21 cellular contexts compared by ENCODE assay signal in genomic region chr2:73053316-73054114, GRCh38. TPM values are rescaled to one million over a fixed set of nuclear protein-coding genes. Genes with fewer than 3 reads are reported as not detected.
DNase-seq lines count a peak whose midpoint lies in the region; ATAC-seq and TF ChIP-seq lines count a peak whose summit lies in the region.
"Had no signal": no experiment of that assay in that cellular context is flagged by ENCODE, and none has a peak within 500 bp of the region (broad histone marks: within the 10 kb centered on the region; RNA-seq: fewer than 3 reads in every experiment).

No MANE protein-coding gene starts in this region.

- H3K27ac ChIP-seq in endodermal cell (ENCODE audit: low read depth, low read length), result no peak overlapping the region
- H3K27ac ChIP-seq in neuronal stem cell (replicated peaks; ENCODE audit: low read length), result no peak overlapping the region
- no peak overlapping the region for H3K27ac ChIP-seq in neural progenitor cell
- H3K27ac ChIP-seq: body of pancreas, prostate gland, SJSA1 had no signal

- no peaks in the 10 kb centered on the region for H3K79me2 ChIP-seq in neural progenitor cell (ENCODE audit: low read depth)

- no peak overlapping the region for H2BK12ac ChIP-seq in neuronal stem cell (ENCODE audit: low read length)

- H3K27me3 Mint-ChIP-seq in HFFc6 (ENCODE audit: insufficient read depth) (no peaks in the 10 kb centered on the region), endodermal cell (ENCODE audit: insufficient read depth) (no peaks in the 10 kb centered on the region), neural progenitor cell (ENCODE audit: insufficient read depth, low read depth) (peaks cover 4% of the 10 kb centered on the region)
- H3K27me3 Mint-ChIP-seq in naive thymus-derived CD8-positive, alpha-beta T cell, result no peaks in the 10 kb centered on the region
- H3K27me3 Mint-ChIP-seq: stimulated activated naive CD8-positive, alpha-beta T cell treated with anti-CD3 and anti-CD28 coated beads, Interleukin-15, Interleukin-2, amounts not matched to agents 100 ng/mL and 50 ng/mL, for 24 hours had no signal

- H3K9ac ChIP-seq in endodermal cell (ENCODE audit: extremely low read depth, low read length, poor library complexity, severe bottlenecking) (no peak overlapping the region), neuronal stem cell (ENCODE audit: low read depth, low read length, poor library complexity) (no peak overlapping the region), neural progenitor cell (no peak overlapping the region)

- H3K36me3 ChIP-seq in endodermal cell (ENCODE audit: control insufficient read depth, insufficient read depth, low read length) (peaks cover 26% of the 10 kb centered on the region), neuronal stem cell (replicated peaks in 1 of 2; ENCODE audit: control insufficient read depth in 2 of 2, insufficient read depth in 2 of 2, low read length in 2 of 2) (peaks cover 0 to 19% of the 10 kb centered on the region in 2 donors), neural progenitor cell (no peaks in the 10 kb centered on the region)

- peak; percentile 30 for DNase-seq in AG10803 (ENCODE audit: low read depth)
- no peak for DNase-seq in HFFc6
- DNase-seq in endodermal cell, result no peak
- DNase-seq in neuronal stem cell (ENCODE audit: low spot score), result no peak
- DNase-seq in neural progenitor cell (ENCODE audit: low spot score), result no peak
- DNase-seq in naive thymus-derived CD8-positive, alpha-beta T cell, result no peak
- DNase-seq: activated CD4-positive, alpha-beta T cell treated with anti-CD3 and anti-CD28 coated beads for 4 hours; activated CD8-positive, alpha-beta memory T cell treated with anti-CD3 and anti-CD28 coated beads, Interleukin-2, amount 50 U/mL, for 48 hours; activated naive CD4-positive, alpha-beta T cell treated with anti-CD3 and anti-CD28 coated beads for 36 hours; body of pancreas; GDM1; NCI-H2107; NCI-H526 treated with DMSO at 0.1 percent for 48 hours; OCI-M1; stimulated activated CD4-positive, alpha-beta T cell treated with anti-CD3 and anti-CD28 coated beads, Interleukin-12 subunit alpha, Interleukin-12 subunit beta, amount 100 ng/mL, for 4 hours had no signal

- no peak overlapping the region for H3K23ac ChIP-seq in neuronal stem cell (ENCODE audit: low read depth, low read length, poor library complexity)

- H2BK5ac ChIP-seq in neuronal stem cell (ENCODE audit: low read length), result no peak overlapping the region

- 90 to 95% methylated on average over 4 to 6 of the region's 6 CpGs for WGBS in endodermal cell (ENCODE audit: insufficient coverage in 1 of 2, insufficient read length in 1 of 2), 2 experiments
- WGBS in neuronal stem cell (ENCODE audit: extremely low coverage in 2 of 2, insufficient read length in 2 of 2, insufficient replicate concordance in 1 of 2), 2 donors, result no CpG with 5 or more reads among the region's 6 CpGs

- H3K4me3 Mint-ChIP-seq in HFFc6 (no peak overlapping the region), endodermal cell (no peak overlapping the region), neural progenitor cell (no peak overlapping the region)
- H3K4me3 Mint-ChIP-seq in naive thymus-derived CD8-positive, alpha-beta T cell, result no peak overlapping the region
- H3K4me3 Mint-ChIP-seq: activated naive CD4-positive, alpha-beta T cell treated with anti-CD3 and anti-CD28 coated beads for 36 hours; stimulated activated naive CD8-positive, alpha-beta T cell treated with anti-CD3 and anti-CD28 coated beads, Interleukin-15, Interleukin-2, amounts not matched to agents 100 ng/mL and 50 ng/mL, for 24 hours had no signal

- no peak overlapping the region for H4K8ac ChIP-seq in neuronal stem cell (ENCODE audit: low read depth, low read length)

- no peak overlapping the region for H3K4me2 ChIP-seq in neuronal stem cell (ENCODE audit: insufficient read depth, low read length, poor library complexity, severe bottlenecking)
- H3K4me2 ChIP-seq in neural progenitor cell, result no peak overlapping the region

- H3K9me3 Mint-ChIP-seq in HFFc6 (no peaks in the 10 kb centered on the region), endodermal cell (peaks cover 19% of the 10 kb centered on the region), neural progenitor cell (peaks cover 15% of the 10 kb centered on the region)
- H3K9me3 Mint-ChIP-seq in naive thymus-derived CD8-positive, alpha-beta T cell, result peaks cover 0 to 15% (median 10%) of the 10 kb centered on the region in 9 donors

- no peaks in the 10 kb centered on the region for H3K79me1 ChIP-seq in neuronal stem cell (ENCODE audit: low read depth, low read length)

- no peak overlapping the region for H3K4me3 ChIP-seq in AG10803 (ENCODE audit: low read length)
- no peak overlapping the region for H3K4me3 ChIP-seq in endodermal cell (ENCODE audit: low read length)
- H3K4me3 ChIP-seq in neuronal stem cell (ENCODE audit: low read length in 2 of 2), result peak overlapping the region in 1 of 2 donors; percentile 46
- H3K4me3 ChIP-seq in neural progenitor cell, result no peak overlapping the region
- H3K4me3 ChIP-seq: body of pancreas, prostate gland, SJSA1 had no signal

- no peaks in the 10 kb centered on the region for H4K20me1 ChIP-seq in neural progenitor cell (ENCODE audit: low read depth)

- no peak overlapping the region for H2AFZ ChIP-seq in neuronal stem cell (ENCODE audit: low read length)
- no peak overlapping the region for H2AFZ ChIP-seq in neural progenitor cell (replicated peaks)

- peak overlapping the region; percentile 5 for H3K18ac ChIP-seq in neuronal stem cell (ENCODE audit: low read length)

- no peak overlapping the region for H4K91ac ChIP-seq in neuronal stem cell (ENCODE audit: low read depth, low read length, poor library complexity)

- TF ChIP-seq CTCF in AG10803 (conservative IDR thresholded peaks at IDR 0.05; ENCODE audit: low read length) (no peak), HFFc6 (IDR thresholded peaks at IDR 0.05) (no peak), endodermal cell (conservative IDR thresholded peaks at IDR 0.05) (no peak), neural progenitor cell (IDR thresholded peaks at IDR 0.05) (no peak)

- POLR2A ChIA-PET in naive thymus-derived CD8-positive, alpha-beta T cell (lab: Charles Lee), result no interaction called here

- H2AK5ac ChIP-seq in neuronal stem cell (ENCODE audit: low read depth, low read length), result no peak overlapping the region

- H3K4me1 ChIP-seq in endodermal cell (ENCODE audit: control insufficient read depth, insufficient read depth, low read length) (peaks cover 11% of the 10 kb centered on the region), neuronal stem cell (ENCODE audit: control insufficient read depth in 2 of 2, insufficient read depth in 1 of 2, low read depth in 1 of 2, low read length in 2 of 2) (peaks cover 12 to 19% of the 10 kb centered on the region in 2 donors), neural progenitor cell (peaks cover 21% of the 10 kb centered on the region)
- H3K4me1 ChIP-seq: body of pancreas, prostate gland had no signal

- H3K27ac Mint-ChIP-seq in HFFc6 (peak overlapping the region; percentile 54; the same call in 1 of the 2 replicates), endodermal cell (peak overlapping the region; percentile 29), neural progenitor cell (no peak overlapping the region)
- no peak overlapping the region for H3K27ac Mint-ChIP-seq in naive thymus-derived CD8-positive, alpha-beta T cell
- H3K27ac Mint-ChIP-seq: activated naive CD4-positive, alpha-beta T cell treated with anti-CD3 and anti-CD28 coated beads for 36 hours; stimulated activated naive CD8-positive, alpha-beta T cell treated with anti-CD3 and anti-CD28 coated beads, Interleukin-15, Interleukin-2, amounts not matched to agents 100 ng/mL and 50 ng/mL, for 24 hours had no signal

- H3K27me3 ChIP-seq in endodermal cell (ENCODE audit: control insufficient read depth, insufficient read depth, low read length, poor library complexity, severe bottlenecking) (no peaks in the 10 kb centered on the region), neuronal stem cell (ENCODE audit: control insufficient read depth in 3 of 3, insufficient read depth in 3 of 3, low read depth in 1 of 3, low read length in 3 of 3) (no peaks in the 10 kb centered on the region), neural progenitor cell (no peaks in the 10 kb centered on the region)
- H3K27me3 ChIP-seq: body of pancreas, SJSA1 had no signal

- H3K9me3 ChIP-seq in endodermal cell (ENCODE audit: control insufficient read depth, low read length) (peaks cover 19% of the 10 kb centered on the region), neuronal stem cell (replicated peaks in 1 of 2; ENCODE audit: control insufficient read depth in 2 of 2, insufficient read depth in 1 of 2, low read depth in 1 of 2, low read length in 2 of 2) (peaks cover 0 to 18% of the 10 kb centered on the region in 2 donors), neural progenitor cell (ENCODE audit: low read depth) (peaks cover 3% of the 10 kb centered on the region)
- H3K9me3 ChIP-seq: body of pancreas, prostate gland, SJSA1 had no signal

- no peak overlapping the region for H2BK120ac ChIP-seq in neuronal stem cell (ENCODE audit: low read depth, low read length)

- H3K36me3 Mint-ChIP-seq in HFFc6 (ENCODE audit: low read depth), result peaks cover 24% of the 10 kb centered on the region
- H3K36me3 Mint-ChIP-seq in endodermal cell (ENCODE audit: low read depth), result peaks cover 44% of the 10 kb centered on the region
- H3K36me3 Mint-ChIP-seq in neural progenitor cell, result peaks cover 21% of the 10 kb centered on the region
- peaks cover 11 to 27% (median 22%) of the 10 kb centered on the region in 3 donors for H3K36me3 Mint-ChIP-seq in naive thymus-derived CD8-positive, alpha-beta T cell

- no peak overlapping the region for H2BK15ac ChIP-seq in neuronal stem cell (ENCODE audit: low read length)

- H3K4me1 Mint-ChIP-seq in HFFc6 (ENCODE audit: low read depth) (peaks cover 11% of the 10 kb centered on the region), endodermal cell (peaks cover 17% of the 10 kb centered on the region), neural progenitor cell (peaks cover 25% of the 10 kb centered on the region)
- H3K4me1 Mint-ChIP-seq in naive thymus-derived CD8-positive, alpha-beta T cell, result peaks cover 0 to 7% (median 0%) of the 10 kb centered on the region in 4 donors

- peaks cover 18% of the 10 kb centered on the region for H3F3A ChIP-seq in neural progenitor cell (ENCODE audit: low read depth)

- ATAC-seq in HG03095 (IDR thresholded peaks at IDR 0.05; ENCODE audit: unreplicated experiment), result no peak
- ATAC-seq in HG02852 (IDR thresholded peaks at IDR 0.05; ENCODE audit: unreplicated experiment), result no peak
- no peak for ATAC-seq in naive thymus-derived CD8-positive, alpha-beta T cell
- ATAC-seq: body of pancreas, esophagus mucosa had no signal

- no peak overlapping the region for H3K14ac ChIP-seq in neuronal stem cell (ENCODE audit: low read length)

- H3K4ac ChIP-seq in neuronal stem cell (ENCODE audit: low read length), result no peak overlapping the region

RNA-seq across cellular contexts. Expression of gene SFXN5, which starts 18.0 kb away (rescaled TPM):
- total RNA-seq in HFFc6 (2021; fragmentation: NEBNext Ultra II Directional; extraction: Animal tissue kit (Norgen Biotek cat#: 25700)), result 10 to 100 TPM; 10.2 to 17.0 (median 14.7) TPM
- total RNA-seq in endodermal cell (10 to 100 TPM; 30.7 to 32.8 TPM), neural progenitor cell (ENCODE audit: low replicate concordance) (3.4 and 7.3 TPM in 2 replicates)
- polyA plus RNA-seq in endodermal cell (2013, experiment 1 of 2), result 10.0 TPM
- 13.1 TPM for polyA plus RNA-seq in endodermal cell (2013, experiment 2 of 2)
- polyA plus RNA-seq in neuronal stem cell (2013, experiment 1 of 2), result 2.9 TPM
- 3.1 TPM for polyA plus RNA-seq in neuronal stem cell (2013, experiment 2 of 2)
- total RNA-seq in naive thymus-derived CD8-positive, alpha-beta T cell, result 10 to 100 TPM; 17.1 to 20.0 TPM
- polyA plus RNA-seq in naive thymus-derived CD8-positive, alpha-beta T cell, result 1 to 10 TPM; 1.7 to 3.5 (median 2.6) TPM

RNA-seq across cellular contexts. Expression of gene RAB11FIP5, which starts 59.2 kb away (rescaled TPM):
- 10 to 100 TPM; 76.7 to 92.0 (median 83.6) TPM for total RNA-seq in HFFc6 (2021; fragmentation: NEBNext Ultra II Directional; extraction: Animal tissue kit (Norgen Biotek cat#: 25700))
- total RNA-seq in endodermal cell (10 to 100 TPM; 12.1 to 17.3 TPM), neural progenitor cell (ENCODE audit: low replicate concordance) (4.2 and 6.8 TPM in 2 replicates)
- 6.5 TPM for polyA plus RNA-seq in endodermal cell (2013, experiment 1 of 2)
- polyA plus RNA-seq in endodermal cell (2013, experiment 2 of 2), result 5.5 TPM
- polyA plus RNA-seq in neuronal stem cell (2013, experiment 1 of 2), result 8.1 TPM
- 7.9 TPM for polyA plus RNA-seq in neuronal stem cell (2013, experiment 2 of 2)
- total RNA-seq in naive thymus-derived CD8-positive, alpha-beta T cell, result 10 to 100 TPM in 1 of 2 experiments, 1 to 10 TPM in 1; 7.4 to 11.3 TPM
- polyA plus RNA-seq in naive thymus-derived CD8-positive, alpha-beta T cell, result 1 to 10 TPM; 4.0 to 7.0 (median 4.3) TPM

Comparison
In these comparisons a context has a peak if more than half of its experiments do, and no peak if none do; other contexts are left out.
1. H3K27ac Mint-ChIP-seq: peak in HFFc6 (single experiment) and endodermal cell (single experiment); none in neural progenitor cell (single experiment) and naive thymus-derived CD8-positive, alpha-beta T cell (0 of 10).